ENCODE assay signal across 25 cellular contexts in genomic region chr3:21624514-21624913, GRCh38.
"Had no signal": no experiment of that assay in that cellular context is flagged by ENCODE, and none has a peak within 500 bp of the region (broad histone marks: within the 10 kb centered on the region; RNA-seq: fewer than 3 reads in every experiment).

No MANE protein-coding gene starts in this region.

- H3K4me1 ChIP-seq: gastrocnemius medialis, pancreas, uterus had no signal

- FAIRE-seq: endothelial cell of umbilical vein, kidney, pancreas had no signal

- H3K36me3 ChIP-seq: gastrocnemius medialis, heart left ventricle, pancreas, thoracic aorta, uterus had no signal

- DNase-seq: activated CD4-positive, alpha-beta T cell treated with anti-CD3 and anti-CD28 coated beads for 36 hours; activated CD4-positive, CD25-positive, alpha-beta regulatory T cell; activated CD8-positive, alpha-beta memory T cell treated with anti-CD3 and anti-CD28 coated beads, Interleukin-2, amount 10 ng/mL, durations not matched to agents 7 days and 5 days; activated CD8-positive, alpha-beta T cell treated with anti-CD3 and anti-CD28 coated beads, Interleukin-2, amount 10 ng/mL, durations not matched to agents 7 days and 5 days; activated naive CD8-positive, alpha-beta T cell treated with anti-CD3 and anti-CD28 coated beads, Interleukin-2, amount 50 U/mL, for 24 hours; activated T-cell treated with anti-CD3 and anti-CD28 coated beads, Interleukin-2, amount 50 U/mL, for 48 hours; amygdala; gastrocnemius medialis; heart left ventricle; hypothalamus; immature natural killer cell; kidney; left colon; midbrain; naive thymus-derived CD8-positive, alpha-beta T cell; nucleus accumbens; pancreas; right cardiac atrium; stimulated activated CD4-positive, alpha-beta T cell treated with anti-CD3 and anti-CD28 coated beads, Interleukin-2, amount 100 ng/mL, for 48 hours; stimulated activated naive CD4-positive, alpha-beta T cell treated with Interleukin-2 at 50 U/mL for 16 hours; T-cell had no signal

- H3K9me3 ChIP-seq: gastrocnemius medialis, heart left ventricle, pancreas, thoracic aorta, uterus had no signal

- H3K27me3 ChIP-seq: gastrocnemius medialis, heart left ventricle, pancreas, uterus had no signal

- H3K4me3 ChIP-seq: coronary artery, gastrocnemius medialis, heart left ventricle, pancreas, thoracic aorta, uterus had no signal

- H3K27ac ChIP-seq: coronary artery, pancreas, thoracic aorta had no signal
